In genomic region chr20:35319206-35320197, GRCh38 we compare ENCODE assay signal across 13 cellular contexts. TPM values are rescaled to one million over a fixed set of nuclear protein-coding genes. Genes with fewer than 3 reads are reported as not detected.
DNase-seq lines count a peak whose midpoint lies in the region; ATAC-seq and TF ChIP-seq lines count a peak whose summit lies in the region.
"Had no signal": no experiment of that assay in that cellular context is flagged by ENCODE, and none has a peak within 500 bp of the region (broad histone marks: within the 10 kb centered on the region; RNA-seq: fewer than 3 reads in every experiment).

No MANE protein-coding gene starts in this region.

- POLR2A ChIA-PET in WTC11 (lab: Charles Lee), result no interaction called here

- no peak for TF ChIP-seq CTCF in epithelial cell of esophagus (IDR thresholded peaks at IDR 0.05; ENCODE audit: insufficient read depth, low read depth, low read length, missing control alignments)
- TF ChIP-seq CTCF in osteoblast (IDR thresholded peaks at IDR 0.05; ENCODE audit: extremely low read depth, low read depth, low read length), result no peak
- no peak for TF ChIP-seq CTCF in WTC11 (IDR thresholded peaks at IDR 0.05)

- CTCF ChIA-PET in WTC11 (lab: Charles Lee), result interaction anchor here (0.8 to 3.5 kb wide), 9 partner anchors 10 to 283 kb away, joined by 3 to 38 read pairs (median 5); no protein-coding TSS in a partner anchor

- H3K79me2 ChIP-seq in osteoblast (ENCODE audit: insufficient read depth, low read length), result no peaks in the 10 kb centered on the region

- H3K27ac ChIP-seq in osteoblast (ENCODE audit: low read depth, low read length), result peak overlapping the region; percentile 90
- H3K27ac ChIP-seq: ascending aorta had no signal

- H3K27me3 ChIP-seq in osteoblast (ENCODE audit: insufficient read depth, low read length), result no peaks in the 10 kb centered on the region
- H3K27me3 ChIP-seq: ascending aorta, suprapubic skin had no signal

- H3K4me1 Mint-ChIP-seq in WTC11, result peaks cover 18% of the 10 kb centered on the region

- H3K4me3 Mint-ChIP-seq in WTC11, result no peak overlapping the region
- H3K4me3 Mint-ChIP-seq: immature natural killer cell had no signal

- H3K4me2 ChIP-seq in osteoblast (ENCODE audit: insufficient read depth, low read length), result peak overlapping the region; percentile 64

- peaks cover 59% of the 10 kb centered on the region for H3K4me1 ChIP-seq in osteoblast (ENCODE audit: insufficient read depth, low read length)
- H3K4me1 ChIP-seq: ascending aorta had no signal

- no peak overlapping the region for H2AFZ ChIP-seq in osteoblast (ENCODE audit: low read length)

- no peaks in the 10 kb centered on the region for H4K20me1 ChIP-seq in osteoblast (ENCODE audit: insufficient read depth, low read length)

- no peak overlapping the region for H3K27ac Mint-ChIP-seq in WTC11
- H3K27ac Mint-ChIP-seq: immature natural killer cell had no signal

- no peaks in the 10 kb centered on the region for H3K27me3 Mint-ChIP-seq in WTC11 (ENCODE audit: low read depth)

- H3K36me3 ChIP-seq in osteoblast (ENCODE audit: insufficient read depth, low read length), result no peaks in the 10 kb centered on the region
- H3K36me3 ChIP-seq: suprapubic skin had no signal

- H3K9me3 ChIP-seq in osteoblast (ENCODE audit: low read depth, low read length), result no peaks in the 10 kb centered on the region
- H3K9me3 ChIP-seq: ascending aorta, suprapubic skin had no signal

- no peaks in the 10 kb centered on the region for H3K36me3 Mint-ChIP-seq in WTC11

- no peaks in the 10 kb centered on the region for H3K9me3 Mint-ChIP-seq in WTC11
- H3K9me3 Mint-ChIP-seq: immature natural killer cell had no signal

- H3K4me3 ChIP-seq in epithelial cell of esophagus (ENCODE audit: low read length) (no peak overlapping the region), osteoblast (ENCODE audit: insufficient read depth, low read length) (peak overlapping the region; percentile 11)
- H3K4me3 ChIP-seq: ascending aorta, suprapubic skin had no signal

- ATAC-seq in GM21515 (IDR thresholded peaks at IDR 0.05; ENCODE audit: unreplicated experiment), result no peak
- ATAC-seq in WTC11, result no peak
- ATAC-seq in GM21717 (IDR thresholded peaks at IDR 0.05; ENCODE audit: unreplicated experiment), result no peak

- DNase-seq in EH (ENCODE audit: low read depth) (peak; percentile 89), NCI-H226 (peak; percentile 84), epithelial cell of esophagus (ENCODE audit: low read depth) (peak; percentile 65), osteoblast (ENCODE audit: insufficient read length, low spot score, missing footprints) (peak; percentile 66), islet precursor cell (no peak), WTC11 (ENCODE audit: low spot score) (no peak)
- DNase-seq: GDM1, immature natural killer cell, NCI-H345 had no signal

TF ChIP-seq in WTC11, 78 proteins besides CTCF, POLR2A, EP300 and RAD21:
- TF ChIP-seq NFYB (CRISPR knock-in tag; conservative IDR thresholded peaks at IDR 0.05; ENCODE audit: low read depth) (no peak), ETV6 (CRISPR knock-in tag; IDR thresholded peaks at IDR 0.05) (no peak)

RNA-seq across cellular contexts. Expression of gene FAM83C, which starts 27.3 kb away (rescaled TPM):
- total RNA-seq in osteoblast, result not detected in 2 replicates
- total RNA-seq in WTC11 (2021), result not detected in 3 replicates
- total RNA-seq: ascending aorta had no signal

RNA-seq across cellular contexts. Expression of gene EIF6, which starts 34.9 kb away (rescaled TPM):
- total RNA-seq in osteoblast, result 109 and 121 TPM in 2 replicates
- 130 to 157 TPM (median 133 TPM) in 3 replicates for total RNA-seq in WTC11 (2021)

RNA-seq across cellular contexts. Expression of gene MMP24OS, which starts 41.6 kb away (rescaled TPM):
- total RNA-seq in osteoblast (22.1 and 30.9 TPM in 2 replicates), WTC11 (2021) (44.0 to 50.6 TPM (median 44.9 TPM) in 3 replicates)

Comparison
In these comparisons a context has a peak if more than half of its experiments do, and no peak if none do; other contexts are left out.
1. DNase-seq: peak in EH (single experiment), NCI-H226 (single experiment), epithelial cell of esophagus (single experiment) and osteoblast (single experiment); none in islet precursor cell (single experiment) and WTC11 (single experiment).